ENCODE assay signal across 8 cellular contexts in genomic region chr14:76267322-76268012, GRCh38.
A peak's percentile ranks its signal among the peaks of the same experiment; 100 is the strongest.
DNase-seq lines count a peak whose midpoint lies in the region; ATAC-seq, FAIRE-seq and TF ChIP-seq lines count a peak whose summit lies in the region.

No MANE protein-coding gene starts in this region.

- H3K9me3 Mint-ChIP-seq in T-helper 2 cell treated with Interferon-gamma antibody and Interleukin-4, amounts not matched to agents 5 μg/mL and 100 μg/mL, for 36 hours: no peaks in the 10 kb centered on the region
- H3K9me3 Mint-ChIP-seq in neural crest cell: no peaks in the 10 kb centered on the region

- H3K27ac Mint-ChIP-seq in T-helper 2 cell treated with Interferon-gamma antibody and Interleukin-4, amounts not matched to agents 5 μg/mL and 100 μg/mL, for 36 hours: no peak overlapping the region
- H3K27ac Mint-ChIP-seq in neural crest cell (ENCODE audit: unreplicated experiment): no peak overlapping the region

- no peaks in the 10 kb centered on the region for H3K4me1 Mint-ChIP-seq in T-helper 2 cell treated with Interferon-gamma antibody and Interleukin-4, amounts not matched to agents 5 μg/mL and 100 μg/mL, for 36 hours (ENCODE audit: low read depth)
- H3K4me1 Mint-ChIP-seq in neural crest cell: peaks cover 4% of the 10 kb centered on the region

- TF ChIP-seq CTCF in neural crest cell (conservative IDR thresholded peaks at IDR 0.05): peak; percentile 24

- H3K36me3 Mint-ChIP-seq in T-helper 2 cell treated with Interferon-gamma antibody and Interleukin-4, amounts not matched to agents 5 μg/mL and 100 μg/mL, for 36 hours (ENCODE audit: low read depth): no peaks in the 10 kb centered on the region
- H3K36me3 Mint-ChIP-seq in neural crest cell (ENCODE audit: low read depth): peaks cover 3% of the 10 kb centered on the region

- peak overlapping the region; percentile 17 for H3K4me3 Mint-ChIP-seq in T-helper 2 cell treated with Interferon-gamma antibody and Interleukin-4, amounts not matched to agents 5 μg/mL and 100 μg/mL, for 36 hours
- no peak overlapping the region for H3K4me3 Mint-ChIP-seq in neural crest cell

- DNase-seq in NCI-H345 (lab: John Stamatoyannopoulos, UW) (peak; percentile 19), NCI-H345 treated with DMSO at 0.1 percent for 48 hours (lab: John Stamatoyannopoulos, UW; ENCODE audit: unreplicated experiment) (no peak), frontal cortex (ENCODE audit: low spot score in 2 of 2) (peak; percentile 36 to 66), neural crest cell (ENCODE audit: low read depth, low spot score) (peak; percentile 24)
- DNase-seq in T-helper 2 cell treated with Interferon-gamma antibody and Interleukin-4, amounts not matched to agents 5 μg/mL and 100 μg/mL, for 36 hours (ENCODE audit: low spot score): peak; percentile 5

- H3K27me3 Mint-ChIP-seq in T-helper 2 cell treated with Interferon-gamma antibody and Interleukin-4, amounts not matched to agents 5 μg/mL and 100 μg/mL, for 36 hours (ENCODE audit: low read depth): no peaks in the 10 kb centered on the region
- peaks cover 8% of the 10 kb centered on the region for H3K27me3 Mint-ChIP-seq in neural crest cell (ENCODE audit: low read depth)

- ATAC-seq in activated CD4-positive, CD25-positive, alpha-beta regulatory T cell treated with anti-CD3 and anti-CD28 coated beads, Interleukin-2, amount 50 U/mL, for 24 hours: no peak
- no peak for ATAC-seq in GM19035 (IDR thresholded peaks at IDR 0.05; ENCODE audit: unreplicated experiment)
- no peak for ATAC-seq in GM21717 (IDR thresholded peaks at IDR 0.05; ENCODE audit: unreplicated experiment)

- FAIRE-seq in frontal cortex (lab: Jason Lieb, UNC): no peak
